20 cellular contexts compared by ENCODE assay signal in genomic region chr6:144697389-144697788, GRCh38.
DNase-seq lines count a peak whose midpoint lies in the region; ATAC-seq and FAIRE-seq lines count a peak whose summit lies in the region.
"Had no signal": no experiment of that assay in that cellular context is flagged by ENCODE, and none has a peak within 500 bp of the region (broad histone marks: within the 10 kb centered on the region; RNA-seq: fewer than 3 reads in every experiment).

No MANE protein-coding gene starts in this region.

- H3K4me2 ChIP-seq in trophoblast cell (ENCODE audit: low read length), result no peak overlapping the region

- no peak overlapping the region for H2BK120ac ChIP-seq in trophoblast cell (ENCODE audit: insufficient read depth, low read length, poor library complexity)

- H4K91ac ChIP-seq in trophoblast cell (ENCODE audit: low read depth, low read length), result no peak overlapping the region

- H3K27me3 ChIP-seq in CD4-positive, CD25-positive, alpha-beta regulatory T cell (ENCODE audit: control insufficient read depth, insufficient read depth, low read length), result no peaks in the 10 kb centered on the region
- no peaks in the 10 kb centered on the region for H3K27me3 ChIP-seq in trophoblast cell (ENCODE audit: insufficient read depth, low read length)
- H3K27me3 ChIP-seq: MG63, Peyer's patch had no signal

- H2BK12ac ChIP-seq in trophoblast cell (ENCODE audit: low read length), result no peak overlapping the region

- H4K8ac ChIP-seq in trophoblast cell (ENCODE audit: low read depth, low read length), result no peak overlapping the region

- FAIRE-seq in colon (lab: Jason Lieb, UNC), result peak; percentile 33
- FAIRE-seq: A204.1 had no signal

- no peak overlapping the region for H3K9ac ChIP-seq in trophoblast cell (ENCODE audit: low read length)

- no CpG with 5 or more reads among the region's 2 CpGs for WGBS in trophoblast cell (ENCODE audit: extremely low coverage, insufficient coverage, insufficient read length)

- H3K18ac ChIP-seq in trophoblast cell (ENCODE audit: low read length), result no peak overlapping the region

- ATAC-seq in CD4-positive, CD25-positive, alpha-beta regulatory T cell (ENCODE audit: low read depth in 2 of 2), result no peak
- peak; percentile 23 for ATAC-seq in left colon
- ATAC-seq: HCT116, Right ventricle myocardium inferior had no signal

- H3K4ac ChIP-seq in trophoblast cell (ENCODE audit: low read depth, low read length), result no peak overlapping the region

- H4K12ac ChIP-seq in trophoblast cell (ENCODE audit: low read depth, low read length), result no peak overlapping the region

- H2AFZ ChIP-seq in trophoblast cell (ENCODE audit: insufficient read depth, low read length, poor library complexity), result no peak overlapping the region

- no peak overlapping the region for H2AK5ac ChIP-seq in trophoblast cell (ENCODE audit: low read length)

- no peak overlapping the region for H3K14ac ChIP-seq in trophoblast cell (ENCODE audit: low read length)

- no peak overlapping the region for H3K23ac ChIP-seq in trophoblast cell (ENCODE audit: low read length)

- peaks cover 26% of the 10 kb centered on the region for H3K36me3 Mint-ChIP-seq in CD4-positive, CD25-positive, alpha-beta regulatory T cell
- H3K36me3 Mint-ChIP-seq in activated T-helper 1 cell treated with anti-CD3 and anti-CD28 coated beads, Interleukin-12 subunit alpha, Interleukin-12 subunit beta, Interleukin-2, Interleukin-4 antibody, amounts not matched to agents 30 ng/mL and 10 ng/mL and 1 ng/mL, durations not matched to agents 14 hours and 24 hours and 36 hours (ENCODE audit: low read depth), result peaks cover 10% of the 10 kb centered on the region

- H3K9me3 ChIP-seq in CD4-positive, CD25-positive, alpha-beta regulatory T cell (ENCODE audit: control insufficient read depth in 2 of 2, low read length in 2 of 2), result no peaks in the 10 kb centered on the region
- H3K9me3 ChIP-seq in trophoblast cell (ENCODE audit: insufficient read depth, low read depth, low read length), result no peaks in the 10 kb centered on the region
- H3K9me3 ChIP-seq: Peyer's patch had no signal

- DNase-seq in CD4-positive, CD25-positive, alpha-beta regulatory T cell, result peak in 1 of 3 donors; percentile 18
- DNase-seq in SK-N-DZ (ENCODE audit: low spot score), result peak; percentile 49
- no peak for DNase-seq in left colon
- no peak for DNase-seq in activated T-helper 1 cell treated with anti-CD3 and anti-CD28 coated beads, Interleukin-12 subunit alpha, Interleukin-12 subunit beta, Interleukin-2, Interleukin-4 antibody, amounts not matched to agents 30 ng/mL and 10 ng/mL and 1 ng/mL, durations not matched to agents 14 hours and 24 hours and 36 hours (ENCODE audit: low spot score)
- DNase-seq in activated CD8-positive, alpha-beta memory T cell treated with anti-CD3 and anti-CD28 coated beads for 24 hours, result no peak
- no peak for DNase-seq in DMS53 (lab: John Stamatoyannopoulos, UW)
- DNase-seq in trophoblast cell, result no peak
- DNase-seq: Calu3; CD4-positive, alpha-beta memory T cell; GOT3; IMR-90; Kasumi-1; MG63; NCI-H2081; Peyer's patch had no signal

- no peak overlapping the region for H3K27ac ChIP-seq in CD4-positive, CD25-positive, alpha-beta regulatory T cell (ENCODE audit: insufficient read depth, low read length, poor library complexity, severe bottlenecking)
- H3K27ac ChIP-seq in trophoblast cell (ENCODE audit: low read depth, low read length), result no peak overlapping the region
- H3K27ac ChIP-seq: HL-60, Peyer's patch had no signal

- no peaks in the 10 kb centered on the region for H3K79me2 ChIP-seq in trophoblast cell (ENCODE audit: control insufficient read depth, insufficient read depth, low read length, poor library complexity)

- no peak overlapping the region for H3K4me3 Mint-ChIP-seq in CD4-positive, CD25-positive, alpha-beta regulatory T cell
- no peak overlapping the region for H3K4me3 Mint-ChIP-seq in activated T-helper 1 cell treated with anti-CD3 and anti-CD28 coated beads, Interleukin-12 subunit alpha, Interleukin-12 subunit beta, Interleukin-2, Interleukin-4 antibody, amounts not matched to agents 30 ng/mL and 10 ng/mL and 1 ng/mL, durations not matched to agents 14 hours and 24 hours and 36 hours
- H3K4me3 Mint-ChIP-seq: CD4-positive, alpha-beta memory T cell had no signal

- H3K79me1 ChIP-seq in trophoblast cell (ENCODE audit: low read length), result no peaks in the 10 kb centered on the region

- peaks cover 0 to 2% (median 0%) of the 10 kb centered on the region in 7 donors for H3K9me3 Mint-ChIP-seq in CD4-positive, CD25-positive, alpha-beta regulatory T cell
- no peaks in the 10 kb centered on the region for H3K9me3 Mint-ChIP-seq in activated T-helper 1 cell treated with anti-CD3 and anti-CD28 coated beads, Interleukin-12 subunit alpha, Interleukin-12 subunit beta, Interleukin-2, Interleukin-4 antibody, amounts not matched to agents 30 ng/mL and 10 ng/mL and 1 ng/mL, durations not matched to agents 14 hours and 24 hours and 36 hours

- no peaks in the 10 kb centered on the region for H3K27me3 Mint-ChIP-seq in CD4-positive, CD25-positive, alpha-beta regulatory T cell
- H3K27me3 Mint-ChIP-seq in activated T-helper 1 cell treated with anti-CD3 and anti-CD28 coated beads, Interleukin-12 subunit alpha, Interleukin-12 subunit beta, Interleukin-2, Interleukin-4 antibody, amounts not matched to agents 30 ng/mL and 10 ng/mL and 1 ng/mL, durations not matched to agents 14 hours and 24 hours and 36 hours (ENCODE audit: insufficient read depth), result no peaks in the 10 kb centered on the region
- H3K27me3 Mint-ChIP-seq: CD4-positive, alpha-beta memory T cell had no signal

- H3K4me1 Mint-ChIP-seq in CD4-positive, CD25-positive, alpha-beta regulatory T cell, result peaks cover 30 to 39% (median 32%) of the 10 kb centered on the region in 4 donors
- peaks cover 9% of the 10 kb centered on the region for H3K4me1 Mint-ChIP-seq in activated T-helper 1 cell treated with anti-CD3 and anti-CD28 coated beads, Interleukin-12 subunit alpha, Interleukin-12 subunit beta, Interleukin-2, Interleukin-4 antibody, amounts not matched to agents 30 ng/mL and 10 ng/mL and 1 ng/mL, durations not matched to agents 14 hours and 24 hours and 36 hours (ENCODE audit: low read depth)

- H3K27ac Mint-ChIP-seq in CD4-positive, CD25-positive, alpha-beta regulatory T cell, result peak overlapping the region in 2 of 3 donors; percentile 18 to 60
- no peak overlapping the region for H3K27ac Mint-ChIP-seq in activated T-helper 1 cell treated with anti-CD3 and anti-CD28 coated beads, Interleukin-12 subunit alpha, Interleukin-12 subunit beta, Interleukin-2, Interleukin-4 antibody, amounts not matched to agents 30 ng/mL and 10 ng/mL and 1 ng/mL, durations not matched to agents 14 hours and 24 hours and 36 hours

- no peaks in the 10 kb centered on the region for H3K4me1 ChIP-seq in CD4-positive, CD25-positive, alpha-beta regulatory T cell (ENCODE audit: control insufficient read depth, insufficient read depth, low read length, poor library complexity, severe bottlenecking)
- H3K4me1 ChIP-seq in trophoblast cell (ENCODE audit: control insufficient read depth in 1 of 2, insufficient read depth in 2 of 2, low read length in 2 of 2), result no peaks in the 10 kb centered on the region

- H2BK5ac ChIP-seq in trophoblast cell (ENCODE audit: low read depth, low read length, poor library complexity), result no peak overlapping the region

- H3K36me3 ChIP-seq in CD4-positive, CD25-positive, alpha-beta regulatory T cell (ENCODE audit: control insufficient read depth, insufficient read depth, low read length), result peaks cover 11% of the 10 kb centered on the region
- H3K36me3 ChIP-seq in trophoblast cell (ENCODE audit: control insufficient read depth in 1 of 2, insufficient read depth in 2 of 2, low read length in 2 of 2), result no peaks in the 10 kb centered on the region
- H3K36me3 ChIP-seq: MG63 had no signal

- no peak overlapping the region for H3K4me3 ChIP-seq in CD4-positive, CD25-positive, alpha-beta regulatory T cell (ENCODE audit: low read depth, low read length)
- no peak overlapping the region for H3K4me3 ChIP-seq in trophoblast cell (ENCODE audit: low read depth, low read length)
- H3K4me3 ChIP-seq: MG63, Peyer's patch had no signal

- intact Hi-C loops in left colon (cut with DNase I, micrococcal nuclease), result no loop called here
- intact Hi-C loops in activated T-helper 1 cell treated with anti-CD3 and anti-CD28 coated beads, Interleukin-12 subunit alpha, Interleukin-12 subunit beta, Interleukin-2, Interleukin-4 antibody, amounts not matched to agents 30 ng/mL and 10 ng/mL and 1 ng/mL, durations not matched to agents 14 hours and 24 hours and 36 hours (cut with micrococcal nuclease), result loop anchor here (2.0 kb wide), 1 partner anchor 19 kb away; no protein-coding TSS in a partner anchor
